21 cellular contexts compared by ENCODE assay signal in genomic region chr19:2989236-2989946, GRCh38. TPM values are rescaled to one million over a fixed set of nuclear protein-coding genes. Genes with fewer than 3 reads are reported as not detected.
DNase-seq lines count a peak whose midpoint lies in the region; ATAC-seq, FAIRE-seq and TF ChIP-seq lines count a peak whose summit lies in the region.
"Had no signal": no experiment of that assay in that cellular context is flagged by ENCODE, and none has a peak within 500 bp of the region (broad histone marks: within the 10 kb centered on the region; RNA-seq: fewer than 3 reads in every experiment).

No MANE protein-coding gene starts in this region.

- H3K18ac ChIP-seq in mesenchymal stem cell (ENCODE audit: low read depth in 1 of 2, low read length in 2 of 2), result no peak overlapping the region

- H4K8ac ChIP-seq in mesenchymal stem cell (ENCODE audit: low read length), result peak overlapping the region; percentile 7

- H3K27ac ChIP-seq in SK-N-SH (ENCODE audit: low read depth in 2 of 2, low read length in 1 of 2) (no peak overlapping the region), K562 (ENCODE audit: extremely low read depth, low read depth, low read length) (no peak overlapping the region), mesenchymal stem cell (ENCODE audit: low read length, poor library complexity, severe bottlenecking) (no peak overlapping the region)
- H3K27ac ChIP-seq: 22Rv1, A549, C4-2B, HL-60 had no signal

- no peak overlapping the region for H3K9ac ChIP-seq in SK-N-SH
- no peak overlapping the region for H3K9ac ChIP-seq in K562 (ENCODE audit: insufficient read depth in 1 of 2, low read depth in 2 of 2, low read length in 2 of 2)
- no peak overlapping the region for H3K9ac ChIP-seq in mesenchymal stem cell (ENCODE audit: low read length)

- H3K4me2 ChIP-seq in SK-N-SH (no peak overlapping the region), K562 (ENCODE audit: insufficient read depth, low read length) (no peak overlapping the region), mesenchymal stem cell (ENCODE audit: low read length, poor library complexity, severe bottlenecking) (no peak overlapping the region)
- H3K4me2 ChIP-seq: A549, GM23338 had no signal

- H3K4ac ChIP-seq in mesenchymal stem cell (ENCODE audit: low read depth in 1 of 2, low read length in 2 of 2), result no peak overlapping the region

- peak overlapping the region; percentile 31 for H4K91ac ChIP-seq in mesenchymal stem cell (ENCODE audit: low read length)

- ATAC-seq in SK-N-SH treated with all-trans-retinoic acid at 6 μM for 48 hours (no peak), K562 (no peak)
- ATAC-seq: A549, GM23338 had no signal

- H3K27me3 ChIP-seq in SK-N-SH (ENCODE audit: insufficient read depth) (no peaks in the 10 kb centered on the region), K562 (ENCODE audit: control insufficient read depth in 2 of 2, insufficient read depth in 2 of 2, low read length in 2 of 2) (peaks cover 0 to 20% of the 10 kb centered on the region in 2 experiments; a peak in 2 of 5 replicates), mesenchymal stem cell (ENCODE audit: control insufficient read depth in 1 of 2, insufficient read depth in 1 of 2, low read length in 2 of 2) (peaks cover 23 to 29% of the 10 kb centered on the region in 2 experiments)

- no peak overlapping the region for H2AK5ac ChIP-seq in mesenchymal stem cell (ENCODE audit: low read length, severe bottlenecking)

- BruUV-seq in K562 (replicated peaks; lab: Mats Ljungman, UMichigan), result no TSS peak

- TF ChIP-seq CTCF in SK-N-SH (IDR thresholded peaks at IDR 0.05), result no peak
- TF ChIP-seq CTCF in K562 (IDR thresholded peaks at IDR 0.05 in 2 of 3, conservative IDR thresholded peaks at IDR 0.05 in 1 of 3; ENCODE audit: insufficient read depth in 2 of 3, low read depth in 1 of 3, low read length in 3 of 3), result no peak
- TF ChIP-seq CTCF in GM13976 (IDR thresholded peaks at IDR 0.05; ENCODE audit: borderline replicate concordance, control extremely low read depth, extremely low read depth, insufficient read depth, missing control alignments), result no peak

- no peak overlapping the region for H2BK12ac ChIP-seq in mesenchymal stem cell (ENCODE audit: low read length in 2 of 2)

- TF ChIP-seq POLR2A in K562 (conservative IDR thresholded peaks at IDR 0.05), result no peak

- intact Hi-C loops in K562 (cut with micrococcal nuclease), result no loop called here

- no peaks in the 10 kb centered on the region for H3K9me2 ChIP-seq in SK-N-SH

- peaks cover 2 to 11% of the 10 kb centered on the region in 2 experiments; a peak in 2 of 4 replicates for H3K4me1 ChIP-seq in SK-N-SH (ENCODE audit: control insufficient read depth in 1 of 2, insufficient read depth in 2 of 2, low read depth in 1 of 2, low read length in 1 of 2)
- H3K4me1 ChIP-seq in K562 (replicated peaks in 1 of 2; ENCODE audit: control insufficient read depth in 2 of 2, insufficient read depth in 2 of 2, low read length in 2 of 2), result peaks cover 0 to 29% of the 10 kb centered on the region in 2 experiments; a peak in 3 of 5 replicates
- H3K4me1 ChIP-seq in mesenchymal stem cell (ENCODE audit: control insufficient read depth, insufficient read depth, low read depth, low read length), result peaks cover 12% of the 10 kb centered on the region
- H3K4me1 ChIP-seq: A549 had no signal

- H2BK15ac ChIP-seq in mesenchymal stem cell (ENCODE audit: low read depth, poor library complexity, severe bottlenecking), result no peak overlapping the region

- in situ Hi-C loops in K562 (cut with MboI), result no loop called here
- in situ Hi-C loops in G401 (cut with HindIII; ENCODE audit: low sequenced_read_pairs), result no loop called here
- in situ Hi-C loops in GM13976 (cut with MboI; ENCODE audit: low sequenced_read_pairs, unreplicated experiment), result no loop called here

- POLR2A ChIA-PET in SK-N-SH (lab: Yijun Ruan, JAX), result no interaction called here
- POLR2A ChIA-PET in K562 (lab: Yijun Ruan, JAX), result interaction anchor here (0.6 kb wide), 1 partner anchor 17 kb away, joined by 5 read pairs; no protein-coding TSS in a partner anchor

- no peaks in the 10 kb centered on the region for H4K20me1 ChIP-seq in SK-N-SH (ENCODE audit: insufficient read depth)
- H4K20me1 ChIP-seq in K562 (replicated peaks; ENCODE audit: control insufficient read depth, insufficient read depth, low read length), result no peaks in the 10 kb centered on the region; the same call in 1 of the 2 replicates

- no peaks in the 10 kb centered on the region for H3K36me3 ChIP-seq in SK-N-SH (replicated peaks in 1 of 2; ENCODE audit: control insufficient read depth in 1 of 2, insufficient read depth in 2 of 2, low read length in 1 of 2)
- H3K36me3 ChIP-seq in K562 (ENCODE audit: control insufficient read depth, insufficient read depth, low read length), result no peaks in the 10 kb centered on the region
- H3K36me3 ChIP-seq in mesenchymal stem cell (ENCODE audit: control insufficient read depth in 1 of 2, insufficient read depth in 2 of 2, low read depth in 1 of 2, low read length in 2 of 2), result no peaks in the 10 kb centered on the region
- H3K36me3 ChIP-seq: HAP-1 had no signal

- CTCF ChIA-PET in SK-N-SH (lab: Yijun Ruan, JAX) (interaction anchor here (0.9 to 1.1 kb wide), 3 partner anchors 11 to 140 kb away, joined by 3 read pairs; no protein-coding TSS in a partner anchor), K562 (lab: Yijun Ruan, JAX; ENCODE audit: low intra/inter-chr PET ratio) (no interaction called here)

- no peaks in the 10 kb centered on the region for H3K79me1 ChIP-seq in mesenchymal stem cell (replicated peaks; ENCODE audit: low read length, poor library complexity, severe bottlenecking)

- no peaks in the 10 kb centered on the region for H3K9me1 ChIP-seq in K562 (ENCODE audit: control insufficient read depth, insufficient read depth, low read length)

- H2BK120ac ChIP-seq in mesenchymal stem cell (ENCODE audit: low read depth, low read length), result no peak overlapping the region

- H2AFZ ChIP-seq in SK-N-SH (ENCODE audit: low read depth), result no peak overlapping the region
- no peak overlapping the region for H2AFZ ChIP-seq in K562 (ENCODE audit: low read depth, low read length)
- H2AFZ ChIP-seq in mesenchymal stem cell (ENCODE audit: low read depth, low read length), result no peak overlapping the region
- H2AFZ ChIP-seq: GM23338 had no signal

- no peaks in the 10 kb centered on the region for H3K9me3 ChIP-seq in SK-N-SH
- no peaks in the 10 kb centered on the region for H3K9me3 ChIP-seq in K562 (replicated peaks; ENCODE audit: control insufficient read depth, insufficient read depth, low read depth, low read length)
- no peaks in the 10 kb centered on the region for H3K9me3 ChIP-seq in mesenchymal stem cell (ENCODE audit: control insufficient read depth, low read length)
- H3K9me3 ChIP-seq: A549, Caco-2, HAP-1 had no signal

- no peaks in the 10 kb centered on the region for H3F3A ChIP-seq in SK-N-SH (replicated peaks; ENCODE audit: insufficient read depth)

- H3K4me3 ChIP-seq in SK-N-SH (ENCODE audit: low read depth in 2 of 2, low read length in 1 of 2) (no peak overlapping the region), K562 (no peak overlapping the region), mesenchymal stem cell (ENCODE audit: insufficient read depth in 1 of 2, low read depth in 1 of 2, low read length in 2 of 2) (peak overlapping the region in 1 of 2 experiments; percentile 8)
- H3K4me3 ChIP-seq: A549, GM23338, HAP-1 had no signal

- no peak for TF ChIP-seq RAD21 in SK-N-SH (IDR thresholded peaks at IDR 0.05; ENCODE audit: low read length)
- no peak for TF ChIP-seq RAD21 in K562 (CRISPR knock-in tag; conservative IDR thresholded peaks at IDR 0.05 in 1 of 2, IDR thresholded peaks at IDR 0.05 in 1 of 2)

- FAIRE-seq in K562 (lab: Jason Lieb, UNC), result no peak
- FAIRE-seq: A549 had no signal

- no peaks in the 10 kb centered on the region for H3K79me2 ChIP-seq in SK-N-SH (ENCODE audit: insufficient read depth)
- no peaks in the 10 kb centered on the region for H3K79me2 ChIP-seq in K562 (ENCODE audit: control insufficient read depth, insufficient read depth, low read length)

- no peak overlapping the region for H2BK5ac ChIP-seq in mesenchymal stem cell (ENCODE audit: low read depth, low read length, poor library complexity, severe bottlenecking)

- TF ChIP-seq EP300 in SK-N-SH (IDR thresholded peaks at IDR 0.05; ENCODE audit: borderline replicate concordance in 1 of 2, low read depth in 1 of 2, low read length in 1 of 2) (no peak), K562 (IDR thresholded peaks at IDR 0.05; ENCODE audit: low read length) (no peak)

- WGBS in SK-N-SH (ENCODE audit: low lambda C conversion rate), result 78% methylated on average over 6 of the region's 15 CpGs
- WGBS in K562 (ENCODE audit: insufficient coverage, low coverage, missing lambda C conversion rate), result 21% methylated on average over 14 of the region's 15 CpGs
- 92% methylated on average over 13 of the region's 15 CpGs for WGBS in mesenchymal stem cell

- no peak overlapping the region for H3K23ac ChIP-seq in mesenchymal stem cell (ENCODE audit: low read length in 2 of 2)

- peak overlapping the region in 1 of 2 experiments; percentile 57 for H3K14ac ChIP-seq in mesenchymal stem cell (ENCODE audit: low read length in 2 of 2)

- DNase-seq in SK-N-SH (no peak), K562 (ENCODE audit: extremely low read depth in 1 of 4, low spot score in 3 of 4) (no peak), mesenchymal stem cell (no peak), G401 (ENCODE audit: low spot score) (no peak), GM13976 (ENCODE audit: low spot score) (no peak)
- DNase-seq in activated T-cell treated with anti-CD3 and anti-CD28 coated beads, Interleukin-2, amount 50 U/mL, for 48 hours, result no peak
- DNase-seq: AML-193; Caco-2; CD4-positive, alpha-beta T cell; DMS153; DMS79; GF-D8; KG1 had no signal

RNA-seq across cellular contexts. Expression of gene TLE6, which starts 12.0 kb away (rescaled TPM):
- polyA plus RNA-seq in SK-N-SH (2012; rRNA removed) (2.6 and 3.3 TPM in 2 replicates), K562 (2011; rRNA removed) (3.3 and 3.5 TPM in 2 replicates), K562 (2014; fragmentation: Illumina TruSeq; extraction: Trizol) (1.8 and 3.1 TPM in 2 replicates), K562 (2014; fragmentation: Nextera tagmentation; extraction: Ambion mirVana) (1 to 10 TPM; 1.2 to 1.5 TPM), K562 (2014; rRNA removed) (2.5 and 4.4 TPM in 2 replicates)
- 0.95 and 1.2 TPM in 2 replicates for polyA plus RNA-seq in SK-N-SH (2012; cell fraction: cytosol; rRNA removed)
- polyA plus RNA-seq in SK-N-SH (2012; cell fraction: nucleus; rRNA removed), result 9.8 and 10.4 TPM in 2 replicates
- 5.1 and 7.6 TPM in 2 replicates for total RNA-seq in K562 (2011; cell fraction: chromatin; rRNA removed; ENCODE audit: low replicate concordance)
- 5.1 and 5.5 TPM in 2 replicates for total RNA-seq in K562 (2011; cell fraction: nucleolus; rRNA removed)
- total RNA-seq in K562 (2011; cell fraction: nucleoplasm; rRNA removed), result 2.7 and 4.5 TPM in 2 replicates
- total RNA-seq in K562 (2014; rRNA removed) (3.3 and 6.1 TPM in 2 replicates), K562 (2014; rRNA removed; fragmentation: Illumina TruSeq; extraction: Trizol) (1.1 and 1.2 TPM in 2 replicates), K562 (2015; rRNA removed; fragmentation: Illumina TruSeq; extraction: Trizol) (3.4 and 3.5 TPM in 2 replicates), K562 (2021) (1.8 TPM in 2 replicates)
- 3.0 TPM in 2 replicates for polyA plus RNA-seq in K562 (2011; cell fraction: cytosol; rRNA removed)
- polyA plus RNA-seq in K562 (2011; cell fraction: nucleus; rRNA removed), result 6.5 and 7.6 TPM in 2 replicates
- polyA plus RNA-seq in K562 (2012), result 2.3 and 10.0 TPM in 2 replicates
- polyA minus RNA-seq in K562 (2011; rRNA and poly(A)+ RNA removed), result 0.70 and 0.78 TPM in 2 replicates
- 1.1 TPM in 1 of 2 replicates, not detected in the other for polyA minus RNA-seq in K562 (2011; cell fraction: cytosol; rRNA and poly(A)+ RNA removed)
- 0.94 and 2.4 TPM in 2 replicates for polyA minus RNA-seq in K562 (2011; cell fraction: nucleus; rRNA and poly(A)+ RNA removed)
- 2.3 TPM for polyA plus RNA-seq in mesenchymal stem cell (2013, experiment 1 of 2)
- polyA plus RNA-seq in mesenchymal stem cell (2013, experiment 2 of 2), result 1.6 TPM
- 2.7 and 10.4 TPM in 2 replicates for total RNA-seq in G401 (2014; rRNA removed; shearing (Covaris generic))
- total RNA-seq: CD4-positive, alpha-beta T cell; HT1080 had no signal

RNA-seq across cellular contexts. Expression of gene TLE2, which starts 39.7 kb away (rescaled TPM):
- polyA plus RNA-seq in SK-N-SH (2012; rRNA removed), result 1.7 and 2.3 TPM in 2 replicates
- polyA plus RNA-seq in SK-N-SH (2012; cell fraction: cytosol; rRNA removed), result 0.97 and 1.9 TPM in 2 replicates
- polyA plus RNA-seq in SK-N-SH (2012; cell fraction: nucleus; rRNA removed), result 10.0 and 17.5 TPM in 2 replicates
- 30.9 and 72.5 TPM in 2 replicates for total RNA-seq in K562 (2011; cell fraction: chromatin; rRNA removed; ENCODE audit: low replicate concordance)
- 30.0 and 48.0 TPM in 2 replicates for total RNA-seq in K562 (2011; cell fraction: nucleolus; rRNA removed)
- 19.1 and 21.2 TPM in 2 replicates for total RNA-seq in K562 (2011; cell fraction: nucleoplasm; rRNA removed)
- 5.5 and 6.4 TPM in 2 replicates for total RNA-seq in K562 (2014; rRNA removed)
- total RNA-seq in K562 (2014; rRNA removed; fragmentation: Illumina TruSeq; extraction: Trizol), result 2.4 and 2.7 TPM in 2 replicates
- 4.4 and 4.5 TPM in 2 replicates for total RNA-seq in K562 (2015; rRNA removed; fragmentation: Illumina TruSeq; extraction: Trizol)
- 13.1 and 15.2 TPM in 2 replicates for total RNA-seq in K562 (2021)
- 10.7 and 12.0 TPM in 2 replicates for polyA plus RNA-seq in K562 (2011; rRNA removed)
- 6.0 and 17.7 TPM in 2 replicates for polyA plus RNA-seq in K562 (2011; cell fraction: cytosol; rRNA removed)
- 34.3 and 67.6 TPM in 2 replicates for polyA plus RNA-seq in K562 (2011; cell fraction: nucleus; rRNA removed)
- 25.8 and 36.0 TPM in 2 replicates for polyA plus RNA-seq in K562 (2012)
- 6.2 and 8.8 TPM in 2 replicates for polyA plus RNA-seq in K562 (2014; fragmentation: Illumina TruSeq; extraction: Trizol)
- polyA plus RNA-seq in K562 (2014; fragmentation: Nextera tagmentation; extraction: Ambion mirVana), result under 1 TPM; 0.35 to 0.53 TPM
- polyA plus RNA-seq in K562 (2014; rRNA removed), result 10.5 and 10.6 TPM in 2 replicates
- polyA minus RNA-seq in K562 (2011; rRNA and poly(A)+ RNA removed), result 2.9 and 8.1 TPM in 2 replicates
- 10.4 and 11.6 TPM in 2 replicates for polyA minus RNA-seq in K562 (2011; cell fraction: cytosol; rRNA and poly(A)+ RNA removed)
- 6.6 and 9.0 TPM in 2 replicates for polyA minus RNA-seq in K562 (2011; cell fraction: nucleus; rRNA and poly(A)+ RNA removed)
- 9.5 TPM for polyA plus RNA-seq in mesenchymal stem cell (2013, experiment 1 of 2)
- 8.7 TPM for polyA plus RNA-seq in mesenchymal stem cell (2013, experiment 2 of 2)
- total RNA-seq in G401 (2014; rRNA removed; shearing (Covaris generic)), result 10.2 and 11.7 TPM in 2 replicates
- total RNA-seq: HT1080 had no signal

RNA-seq across cellular contexts. Expression of gene ZNF77, which starts 44.6 kb away (rescaled TPM):
- polyA plus RNA-seq in SK-N-SH (2012; rRNA removed), result 4.4 and 6.6 TPM in 2 replicates
- polyA plus RNA-seq in SK-N-SH (2012; cell fraction: cytosol; rRNA removed), result 4.8 and 5.0 TPM in 2 replicates
- polyA plus RNA-seq in SK-N-SH (2012; cell fraction: nucleus; rRNA removed), result 8.4 and 10.1 TPM in 2 replicates
- total RNA-seq in K562 (2011; cell fraction: chromatin; rRNA removed; ENCODE audit: low replicate concordance), result 62.3 and 82.9 TPM in 2 replicates
- total RNA-seq in K562 (2011; cell fraction: nucleolus; rRNA removed), result 40.1 and 43.2 TPM in 2 replicates
- total RNA-seq in K562 (2011; cell fraction: nucleoplasm; rRNA removed), result 32.5 and 41.6 TPM in 2 replicates
- 6.5 and 8.6 TPM in 2 replicates for total RNA-seq in K562 (2014; rRNA removed)
- total RNA-seq in K562 (2014; rRNA removed; fragmentation: Illumina TruSeq; extraction: Trizol), result 11.2 and 13.5 TPM in 2 replicates
- 10.2 and 11.2 TPM in 2 replicates for total RNA-seq in K562 (2015; rRNA removed; fragmentation: Illumina TruSeq; extraction: Trizol)
- 6.7 and 6.8 TPM in 2 replicates for total RNA-seq in K562 (2021)
- 12.3 and 14.5 TPM in 2 replicates for polyA plus RNA-seq in K562 (2011; rRNA removed)
- polyA plus RNA-seq in K562 (2011; cell fraction: cytosol; rRNA removed), result 4.5 and 6.9 TPM in 2 replicates
- polyA plus RNA-seq in K562 (2011; cell fraction: nucleus; rRNA removed), result 11.2 and 12.3 TPM in 2 replicates
- polyA plus RNA-seq in K562 (2012), result 5.9 and 14.5 TPM in 2 replicates
- polyA plus RNA-seq in K562 (2014; fragmentation: Illumina TruSeq; extraction: Trizol), result 7.7 and 10.7 TPM in 2 replicates
- polyA plus RNA-seq in K562 (2014; fragmentation: Nextera tagmentation; extraction: Ambion mirVana), result 1 to 10 TPM; 4.3 to 4.9 TPM
- polyA plus RNA-seq in K562 (2014; rRNA removed), result 8.1 and 8.2 TPM in 2 replicates
- polyA minus RNA-seq in K562 (2011; rRNA and poly(A)+ RNA removed), result 22.6 and 25.0 TPM in 2 replicates
- 3.2 and 4.4 TPM in 2 replicates for polyA minus RNA-seq in K562 (2011; cell fraction: cytosol; rRNA and poly(A)+ RNA removed)
- polyA minus RNA-seq in K562 (2011; cell fraction: nucleus; rRNA and poly(A)+ RNA removed), result 5.4 and 7.1 TPM in 2 replicates
- 2.3 TPM for polyA plus RNA-seq in mesenchymal stem cell (2013, experiment 1 of 2)
- 2.7 TPM for polyA plus RNA-seq in mesenchymal stem cell (2013, experiment 2 of 2)
- total RNA-seq in G401 (2014; rRNA removed; shearing (Covaris generic)), result 6.5 and 7.1 TPM in 2 replicates
- total RNA-seq: HT1080 had no signal
